In the genomic region with DNA sequence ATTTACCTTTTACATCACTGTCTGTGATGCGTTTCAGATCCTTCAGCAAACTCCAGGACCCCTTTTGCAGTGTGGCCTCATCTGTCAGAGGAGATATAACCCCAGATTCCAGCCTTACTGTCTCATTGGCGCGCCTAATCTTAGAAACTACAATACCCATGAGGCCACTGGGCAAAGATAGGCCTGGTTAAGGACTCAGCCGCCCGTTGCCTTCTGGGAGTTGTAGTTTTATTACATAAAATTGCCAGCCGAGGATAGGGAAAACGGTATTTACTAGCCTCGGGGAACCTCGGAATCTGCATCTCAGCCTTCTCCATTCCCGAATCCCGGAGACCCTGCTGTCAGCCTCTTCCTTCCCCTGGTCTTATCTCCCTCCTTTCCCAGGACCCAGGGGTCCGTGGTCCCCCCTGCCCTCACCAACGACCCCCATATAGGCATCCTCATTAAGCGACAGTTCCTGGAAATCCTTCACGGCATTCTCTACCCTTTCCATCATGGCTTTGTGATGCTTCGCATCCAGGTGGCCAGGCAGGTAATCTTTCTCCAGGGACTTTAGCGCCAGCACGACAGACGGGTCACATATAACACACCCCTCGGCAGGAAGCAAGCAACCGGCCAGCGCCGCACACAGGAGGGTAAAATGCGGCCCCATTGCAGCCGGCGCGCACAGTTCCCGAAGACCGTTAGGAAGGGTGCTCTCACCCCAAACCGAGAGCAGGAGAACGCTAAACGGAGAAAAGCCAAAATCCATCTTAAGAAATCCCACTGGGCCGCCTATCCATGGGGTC, we compare ENCODE assay signal across 8 cellular contexts. TPM values are rescaled to one million over a fixed set of nuclear protein-coding genes. Genes with fewer than 3 reads are reported as not detected.
DNase-seq lines count a peak whose midpoint lies in the region; ATAC-seq and TF ChIP-seq lines count a peak whose summit lies in the region.

No MANE protein-coding gene starts in this region.

- DNase-seq in AG08395 (ENCODE audit: low spot score) (peak; percentile 80), GM19238 (ENCODE audit: insufficient read length, low spot score) (peak; percentile 50), NCI-H748 treated with DMSO at 0.1 percent for 48 hours (lab: John Stamatoyannopoulos, UW) (peak; percentile 40), fibroblast of the aortic adventitia (ENCODE audit: low read depth) (peak; percentile 54), prostate gland (ENCODE audit: low spot score) (peak; percentile 46)
- peak; percentile 68 for DNase-seq in activated CD8-positive, alpha-beta T cell treated with anti-CD3 and anti-CD28 coated beads, Interleukin-2, amount 10 ng/mL, durations not matched to agents 7 days and 5 days

- no peak overlapping the region for H3K4me3 ChIP-seq in fibroblast of the aortic adventitia (ENCODE audit: low read depth, low read length)
- H3K4me3 ChIP-seq in prostate gland: no peak overlapping the region

- H3K36me3 Mint-ChIP-seq in activated CD8-positive, alpha-beta T cell treated with anti-CD3 and anti-CD28 coated beads, Interleukin-2, amount 10 ng/mL, durations not matched to agents 7 days and 5 days (ENCODE audit: low read depth): no peaks in the 10 kb centered on the region

- H3K27me3 ChIP-seq in prostate gland (replicated peaks; ENCODE audit: insufficient read depth): no peaks in the 10 kb centered on the region

- H3K27ac ChIP-seq in prostate gland: no peak overlapping the region

- peaks cover 10% of the 10 kb centered on the region for H3K9me3 Mint-ChIP-seq in activated CD8-positive, alpha-beta T cell treated with anti-CD3 and anti-CD28 coated beads, Interleukin-2, amount 10 ng/mL, durations not matched to agents 7 days and 5 days (ENCODE audit: insufficient read depth)

- CTCF ChIA-PET in activated CD8-positive, alpha-beta T cell treated with anti-CD3 and anti-CD28 coated beads, Interleukin-2, amount 10 ng/mL, durations not matched to agents 7 days and 5 days (lab: Charles Lee): no interaction called here

- POLR2A ChIA-PET in activated CD8-positive, alpha-beta T cell treated with anti-CD3 and anti-CD28 coated beads, Interleukin-2, amount 10 ng/mL, durations not matched to agents 7 days and 5 days (lab: Charles Lee): interaction anchor here (1.5 kb wide), 1 partner anchor 32 kb away, joined by 5 read pairs; no protein-coding TSS in a partner anchor

- no peaks in the 10 kb centered on the region for H3K4me1 ChIP-seq in prostate gland (replicated peaks)

- no peaks in the 10 kb centered on the region for H3K36me3 ChIP-seq in prostate gland

- no peak for TF ChIP-seq CTCF in fibroblast of the aortic adventitia (IDR thresholded peaks at IDR 0.05; ENCODE audit: insufficient read depth, low read length)
- no peak for TF ChIP-seq CTCF in prostate gland (IDR thresholded peaks at IDR 0.05)

- H3K4me1 Mint-ChIP-seq in activated CD8-positive, alpha-beta T cell treated with anti-CD3 and anti-CD28 coated beads, Interleukin-2, amount 10 ng/mL, durations not matched to agents 7 days and 5 days (ENCODE audit: low read depth): peaks cover 21% of the 10 kb centered on the region

- no peaks in the 10 kb centered on the region for H3K9me3 ChIP-seq in prostate gland

- no peak overlapping the region for H3K27ac Mint-ChIP-seq in activated CD8-positive, alpha-beta T cell treated with anti-CD3 and anti-CD28 coated beads, Interleukin-2, amount 10 ng/mL, durations not matched to agents 7 days and 5 days

- H3K4me3 Mint-ChIP-seq in activated CD8-positive, alpha-beta T cell treated with anti-CD3 and anti-CD28 coated beads, Interleukin-2, amount 10 ng/mL, durations not matched to agents 7 days and 5 days: no peak overlapping the region

- TF ChIP-seq POLR2A in prostate gland (IDR thresholded peaks at IDR 0.05): no peak

- H3K27me3 Mint-ChIP-seq in activated CD8-positive, alpha-beta T cell treated with anti-CD3 and anti-CD28 coated beads, Interleukin-2, amount 10 ng/mL, durations not matched to agents 7 days and 5 days (ENCODE audit: low read depth): peaks cover 14% of the 10 kb centered on the region

- intact Hi-C loops in prostate gland (cut with DNase I): no loop called here

- peak; percentile 68 for ATAC-seq in activated CD8-positive, alpha-beta T cell treated with anti-CD3 and anti-CD28 coated beads, Interleukin-2, amount 10 ng/mL, durations not matched to agents 7 days and 5 days
- ATAC-seq in GM19328 (IDR thresholded peaks at IDR 0.05; ENCODE audit: unreplicated experiment): no peak
- ATAC-seq in HG03045 (IDR thresholded peaks at IDR 0.05; ENCODE audit: unreplicated experiment): no peak

- WGBS in prostate gland: 39% methylated on average over 33 of the region's 33 CpGs

RNA-seq across cellular contexts. Expression of gene IZUMO1, which starts 1.3 kb away (rescaled TPM):
- not detected for total RNA-seq in activated CD8-positive, alpha-beta T cell treated with anti-CD3 and anti-CD28 coated beads, Interleukin-2, amount 10 ng/mL, durations not matched to agents 7 days and 5 days
- total RNA-seq in fibroblast of the aortic adventitia (ENCODE audit: low replicate concordance) (not detected in 2 replicates), prostate gland (1 to 10 TPM in 1 of 2 donors, not detected in 1; 6.4 TPM)

RNA-seq across cellular contexts. Expression of gene RASIP1, which starts 5.0 kb away (rescaled TPM):
- total RNA-seq in activated CD8-positive, alpha-beta T cell treated with anti-CD3 and anti-CD28 coated beads, Interleukin-2, amount 10 ng/mL, durations not matched to agents 7 days and 5 days: under 1 TPM; 0.26 to 0.42 TPM
- total RNA-seq in fibroblast of the aortic adventitia (ENCODE audit: low replicate concordance) (0.16 and 0.45 TPM in 2 replicates), prostate gland (10 to 100 TPM in 1 of 2 donors, 1 to 10 TPM in 1; 9.1 to 16.2 TPM)

RNA-seq across cellular contexts. Expression of gene FUT1, which starts 7.0 kb away (rescaled TPM):
- under 1 TPM; 0.16 to 0.26 TPM for total RNA-seq in activated CD8-positive, alpha-beta T cell treated with anti-CD3 and anti-CD28 coated beads, Interleukin-2, amount 10 ng/mL, durations not matched to agents 7 days and 5 days
- under 0.01 TPM in 1 of 2 replicates, not detected in the other for total RNA-seq in fibroblast of the aortic adventitia (ENCODE audit: low replicate concordance)
- 1 to 10 TPM; 2.1 to 4.1 TPM for total RNA-seq in prostate gland

RNA-seq across cellular contexts. Expression of gene FGF21, which starts 9.9 kb away (rescaled TPM):
- not detected for total RNA-seq in activated CD8-positive, alpha-beta T cell treated with anti-CD3 and anti-CD28 coated beads, Interleukin-2, amount 10 ng/mL, durations not matched to agents 7 days and 5 days
- not detected in 2 replicates for total RNA-seq in fibroblast of the aortic adventitia (ENCODE audit: low replicate concordance)
- not detected for total RNA-seq in prostate gland

RNA-seq across cellular contexts. Expression of gene MAMSTR, which starts 25.9 kb away (rescaled TPM):
- 1 to 10 TPM in 1 of 2 experiments, under 1 TPM in 1; 0.79 to 1.3 TPM for total RNA-seq in activated CD8-positive, alpha-beta T cell treated with anti-CD3 and anti-CD28 coated beads, Interleukin-2, amount 10 ng/mL, durations not matched to agents 7 days and 5 days
- total RNA-seq in fibroblast of the aortic adventitia (ENCODE audit: low replicate concordance): 2.5 and 8.0 TPM in 2 replicates
- 10 to 100 TPM in 1 of 2 donors, 1 to 10 TPM in 1; 2.6 to 13.9 TPM for total RNA-seq in prostate gland
